Comparison of ENCODE assay signal across 10 cellular contexts in genomic region chr16:1312459-1312801, GRCh38. TPM values are rescaled to one million over a fixed set of nuclear protein-coding genes. Genes with fewer than 3 reads are reported as not detected.
DNase-seq lines count a peak whose midpoint lies in the region; ATAC-seq and TF ChIP-seq lines count a peak whose summit lies in the region.
"Had no signal": no experiment of that assay in that cellular context is flagged by ENCODE, and none has a peak within 500 bp of the region (broad histone marks: within the 10 kb centered on the region; RNA-seq: fewer than 3 reads in every experiment).

No MANE protein-coding gene starts in this region.

- ATAC-seq in WTC11 (no peak), gastrocnemius medialis (no peak), GM21723 (IDR thresholded peaks at IDR 0.05; ENCODE audit: unreplicated experiment) (no peak), foreskin keratinocyte (no peak), omental fat pad (ENCODE audit: low FRiP score) (no peak)

- CTCF ChIA-PET in WTC11 (lab: Charles Lee) = interaction anchor here (0.9 to 2.8 kb wide), 3 partner anchors 12 to 22 kb away, joined by 3 to 8 read pairs (median 5); no protein-coding TSS in a partner anchor

- DNase-seq in WTC11 (ENCODE audit: low spot score) = no peak
- no peak for DNase-seq in fibroblast of lung (ENCODE audit: low read depth in 2 of 2)
- no peak for DNase-seq in gastrocnemius medialis
- no peak for DNase-seq in foreskin keratinocyte
- DNase-seq in omental fat pad (ENCODE audit: low spot score) = no peak
- DNase-seq: activated effector memory CD4-positive, alpha-beta T cell treated with Interleukin-2 at 50 U/mL for 16 hours; T1000 had no signal

- H3K27me3 Mint-ChIP-seq in WTC11 (ENCODE audit: low read depth) = no peaks in the 10 kb centered on the region

- intact Hi-C loops in gastrocnemius medialis (cut with DNase I; ENCODE audit: low total_unique reads) = no loop called here

- no peaks in the 10 kb centered on the region; the same call in 1 of the 2 replicates for H3F3A ChIP-seq in DOHH2 (ENCODE audit: control insufficient read depth, insufficient read depth)

- H3K4me3 Mint-ChIP-seq in WTC11 = no peak overlapping the region

- H3K9me2 ChIP-seq in DOHH2 (replicated peaks; ENCODE audit: control insufficient read depth, low read length) = no peaks in the 10 kb centered on the region

- H3K9me3 Mint-ChIP-seq in WTC11 = no peaks in the 10 kb centered on the region

- in situ Hi-C loops in gastrocnemius medialis (cut with MboI; ENCODE audit: low sequenced_read_pairs in 4 of 4) = no loop called here

- TF ChIP-seq CTCF in DOHH2 (IDR thresholded peaks at IDR 0.05; ENCODE audit: low read depth, low read length, poor library complexity, severe bottlenecking) (no peak), WTC11 (IDR thresholded peaks at IDR 0.05) (no peak), fibroblast of lung (conservative IDR thresholded peaks at IDR 0.05 in 1 of 2, IDR thresholded peaks at IDR 0.05 in 1 of 2; ENCODE audit: low read depth in 1 of 2, low read length in 2 of 2) (no peak), gastrocnemius medialis (IDR thresholded peaks at IDR 0.05 in 4 of 5, conservative IDR thresholded peaks at IDR 0.05 in 1 of 5) (no peak), foreskin keratinocyte (conservative IDR thresholded peaks at IDR 0.05) (no peak), omental fat pad (IDR thresholded peaks at IDR 0.05) (no peak)

- H3K36me3 Mint-ChIP-seq in WTC11 = peaks cover 32% of the 10 kb centered on the region

- POLR2A ChIA-PET in WTC11 (lab: Charles Lee) = no interaction called here

- H4K20me1 ChIP-seq in DOHH2 (ENCODE audit: control insufficient read depth, insufficient read depth, low read depth, low read length) (peaks cover 39% of the 10 kb centered on the region), fibroblast of lung (ENCODE audit: control insufficient read depth, extremely low read depth, insufficient read depth, low read length) (peaks cover 3% of the 10 kb centered on the region)

- TF ChIP-seq POLR2A in gastrocnemius medialis (IDR thresholded peaks at IDR 0.05) = no peak

- H3K27me3 ChIP-seq in DOHH2 (ENCODE audit: control insufficient read depth, low read length) (no peaks in the 10 kb centered on the region), fibroblast of lung (ENCODE audit: control insufficient read depth, insufficient read depth, low read length) (no peaks in the 10 kb centered on the region), gastrocnemius medialis (no peaks in the 10 kb centered on the region), foreskin keratinocyte (no peaks in the 10 kb centered on the region)

- H3K36me3 ChIP-seq in DOHH2 (ENCODE audit: control insufficient read depth, low read length) = peaks cover 74% of the 10 kb centered on the region
- H3K36me3 ChIP-seq in fibroblast of lung (ENCODE audit: control insufficient read depth, insufficient read depth, low read length) = peaks cover 33% of the 10 kb centered on the region
- peaks cover 0 to 37% of the 10 kb centered on the region in 2 donors for H3K36me3 ChIP-seq in gastrocnemius medialis

- H3K4me1 ChIP-seq in DOHH2 (ENCODE audit: control insufficient read depth, low read length) (peaks cover 19% of the 10 kb centered on the region), fibroblast of lung (ENCODE audit: control insufficient read depth, extremely low read depth, insufficient read depth, low read length) (peaks cover 10% of the 10 kb centered on the region), gastrocnemius medialis (peaks cover 30 to 44% of the 10 kb centered on the region in 2 donors), foreskin keratinocyte (peaks cover 6% of the 10 kb centered on the region)

- peak overlapping the region; percentile 77; the same call in 1 of the 2 replicates for H3K27ac Mint-ChIP-seq in WTC11

- no peak overlapping the region for H3K4me3 ChIP-seq in DOHH2 (ENCODE audit: low read length)
- peak overlapping the region in 3 of 4 experiments; percentile 7 to 66 (median 19) for H3K4me3 ChIP-seq in fibroblast of lung (replicated peaks in 1 of 4; ENCODE audit: control extremely low read depth in 1 of 4, insufficient read depth in 1 of 4, low read depth in 3 of 4, low read length in 4 of 4)
- no peak overlapping the region for H3K4me3 ChIP-seq in gastrocnemius medialis

- no peak overlapping the region for H3K27ac ChIP-seq in DOHH2 (ENCODE audit: low read depth, low read length)
- peak overlapping the region; percentile 23 for H3K27ac ChIP-seq in fibroblast of lung (ENCODE audit: insufficient read depth, low read length)
- H3K27ac ChIP-seq in gastrocnemius medialis = peak overlapping the region in 3 of 4 donors; percentile 51 to 98 (median 56)
- H3K27ac ChIP-seq in foreskin keratinocyte = no peak overlapping the region

- H3K79me2 ChIP-seq in DOHH2 (ENCODE audit: control insufficient read depth, low read length) = peaks cover 76% of the 10 kb centered on the region
- H3K79me2 ChIP-seq in fibroblast of lung (ENCODE audit: control insufficient read depth, insufficient read depth, low read length) = peaks cover 73% of the 10 kb centered on the region

- H2AFZ ChIP-seq in fibroblast of lung (ENCODE audit: low read length) = no peak overlapping the region

- peak overlapping the region; percentile 30 for H3K9ac ChIP-seq in fibroblast of lung (ENCODE audit: insufficient read depth, low read length)

- H3K9me3 ChIP-seq in DOHH2 (ENCODE audit: control insufficient read depth, insufficient read depth, low read length) = no peaks in the 10 kb centered on the region; the same call in 1 of the 2 replicates
- H3K9me3 ChIP-seq in fibroblast of lung (ENCODE audit: control insufficient read depth, insufficient read depth, low read depth, low read length) = no peaks in the 10 kb centered on the region
- H3K9me3 ChIP-seq in gastrocnemius medialis = no peaks in the 10 kb centered on the region

- H3K4me1 Mint-ChIP-seq in WTC11 = peaks cover 8% of the 10 kb centered on the region

- peak overlapping the region; percentile 92; the same call in 1 of the 2 replicates for H3K4me2 ChIP-seq in DOHH2 (ENCODE audit: low read length)
- peak overlapping the region; percentile 73 for H3K4me2 ChIP-seq in fibroblast of lung (ENCODE audit: extremely low read depth, insufficient read depth, low read length)

TF ChIP-seq in WTC11, 78 proteins besides CTCF, POLR2A, EP300 and RAD21 (continues in another document):
- TF ChIP-seq ZNF416 (CRISPR knock-in tag; IDR thresholded peaks at IDR 0.05) (no peak), ZBTB21 (CRISPR knock-in tag; IDR thresholded peaks at IDR 0.05; ENCODE audit: borderline replicate concordance) (no peak), ATF1 (CRISPR knock-in tag; IDR thresholded peaks at IDR 0.05) (no peak), E2F1 (CRISPR knock-in tag; IDR thresholded peaks at IDR 0.05) (no peak)

RNA-seq across cellular contexts. Expression of gene UBE2I, which starts 3.0 kb away (rescaled TPM):
- total RNA-seq in WTC11 (2021) (211 to 229 TPM (median 222 TPM) in 3 replicates), fibroblast of lung (42.1 and 44.4 TPM in 2 replicates), gastrocnemius medialis (10 to 100 TPM; 28.9 to 80.4 (median 41.7) TPM), foreskin keratinocyte (76.7 and 101 TPM in 2 replicates), omental fat pad (10 to 100 TPM; 50.9 to 94.9 (median 72.5) TPM)
- polyA plus RNA-seq in fibroblast of lung (142 and 202 TPM in 2 replicates), foreskin keratinocyte (155 and 172 TPM in 2 replicates)
- polyA plus RNA-seq in fibroblast of lung (2012) = 119 and 157 TPM in 2 replicates
- 27.7 and 27.9 TPM in 2 replicates for polyA minus RNA-seq in fibroblast of lung (ENCODE audit: low replicate concordance)

RNA-seq across cellular contexts. Expression of gene BAIAP3, which starts 21.0 kb away (rescaled TPM):
- total RNA-seq in WTC11 (2021) = 15.2 to 18.8 TPM (median 16.5 TPM) in 3 replicates
- total RNA-seq in fibroblast of lung = 0.26 and 0.83 TPM in 2 replicates
- 0.19 and 0.22 TPM in 2 replicates for polyA plus RNA-seq in fibroblast of lung
- polyA plus RNA-seq in fibroblast of lung (2012) = 0.58 and 0.73 TPM in 2 replicates
- 0.11 and 2.9 TPM in 2 replicates for polyA minus RNA-seq in fibroblast of lung (ENCODE audit: low replicate concordance)
- 1 to 10 TPM in 3 of 4 donors, under 1 TPM in 1; 0.05 to 4.4 (median 2.5) TPM for total RNA-seq in gastrocnemius medialis
- total RNA-seq in foreskin keratinocyte = 0.07 and 0.27 TPM in 2 replicates
- 0.04 and 0.08 TPM in 2 replicates for polyA plus RNA-seq in foreskin keratinocyte
- 10 to 100 TPM in 1 of 4 donors, 1 to 10 TPM in 3; 1.5 to 14.2 (median 1.9) TPM for total RNA-seq in omental fat pad

RNA-seq across cellular contexts. Expression of gene TSR3, which starts 39.2 kb away (rescaled TPM):
- 63.0 to 66.3 TPM (median 66.2 TPM) in 3 replicates for total RNA-seq in WTC11 (2021)
- total RNA-seq in fibroblast of lung = 74.7 and 77.6 TPM in 2 replicates
- polyA plus RNA-seq in fibroblast of lung = 36.2 and 41.9 TPM in 2 replicates
- 65.9 and 94.7 TPM in 2 replicates for polyA plus RNA-seq in fibroblast of lung (2012)
- polyA minus RNA-seq in fibroblast of lung (ENCODE audit: low replicate concordance) = 23.6 and 25.5 TPM in 2 replicates
- total RNA-seq in gastrocnemius medialis = 100 to 1,000 TPM in 1 of 4 donors, 10 to 100 TPM in 3; 63.3 to 103 (median 72.4) TPM
- 73.7 and 80.1 TPM in 2 replicates for total RNA-seq in foreskin keratinocyte
- 117 and 119 TPM in 2 replicates for polyA plus RNA-seq in foreskin keratinocyte
- 10 to 100 TPM; 42.4 to 78.5 (median 61.9) TPM for total RNA-seq in omental fat pad

RNA-seq across cellular contexts. Expression of gene GNPTG, which starts 39.3 kb away (rescaled TPM):
- 31.1 to 39.1 TPM (median 35.9 TPM) in 3 replicates for total RNA-seq in WTC11 (2021)
- total RNA-seq in fibroblast of lung = 38.8 and 40.8 TPM in 2 replicates
- polyA plus RNA-seq in fibroblast of lung = 43.2 and 44.6 TPM in 2 replicates
- 39.7 and 43.4 TPM in 2 replicates for polyA plus RNA-seq in fibroblast of lung (2012)
- 12.8 and 47.4 TPM in 2 replicates for polyA minus RNA-seq in fibroblast of lung (ENCODE audit: low replicate concordance)
- 10 to 100 TPM; 20.6 to 37.5 (median 30.2) TPM for total RNA-seq in gastrocnemius medialis
- total RNA-seq in foreskin keratinocyte = 18.8 and 21.6 TPM in 2 replicates
- 34.1 and 40.3 TPM in 2 replicates for polyA plus RNA-seq in foreskin keratinocyte
- total RNA-seq in omental fat pad = 10 to 100 TPM; 48.3 to 77.1 (median 65.8) TPM

RNA-seq across cellular contexts. Expression of gene TPSD1, which starts 56.6 kb away (rescaled TPM):
- total RNA-seq in WTC11 (2021) (0.31 to 1.5 TPM (median 0.94 TPM) in 3 replicates), fibroblast of lung (not detected in 2 replicates), gastrocnemius medialis (1 to 10 TPM in 1 of 4 donors, not detected in 3; 2.5 TPM), foreskin keratinocyte (not detected in 2 replicates), omental fat pad (1 to 10 TPM in 1 of 4 donors, not detected in 3; 1.2 TPM)
- polyA plus RNA-seq in fibroblast of lung (not detected in 2 replicates), foreskin keratinocyte (not detected in 2 replicates)
- polyA plus RNA-seq in fibroblast of lung (2012) = not detected in 2 replicates
- polyA minus RNA-seq in fibroblast of lung (ENCODE audit: low replicate concordance) = not detected in 2 replicates
- total RNA-seq: pulmonary artery endothelial cell had no signal

Comparison
In these comparisons a context has a peak if more than half of its experiments do, and no peak if none do; other contexts are left out.
1. H3K27ac ChIP-seq: peak in fibroblast of lung (single experiment) and gastrocnemius medialis (3 of 4); none in DOHH2 (single experiment) and foreskin keratinocyte (single experiment).
2. H3K4me3 ChIP-seq: peak in fibroblast of lung (3 of 4); none in DOHH2 (single experiment) and gastrocnemius medialis (0 of 4).